In genomic region chr12:119781804-119782203, GRCh38 we compare ENCODE assay signal across 29 cellular contexts.
DNase-seq lines count a peak whose midpoint lies in the region; ATAC-seq and TF ChIP-seq lines count a peak whose summit lies in the region.
"Had no signal": no experiment of that assay in that cellular context is flagged by ENCODE, and none has a peak within 500 bp of the region (broad histone marks: within the 10 kb centered on the region; RNA-seq: fewer than 3 reads in every experiment).

No MANE protein-coding gene starts in this region.

- H3K27ac Mint-ChIP-seq in MCF 10A (ENCODE audit: low read depth, unreplicated experiment), result no peak overlapping the region
- H3K27ac Mint-ChIP-seq: CD14-positive monocyte, immature natural killer cell, nephron, T-helper 17 cell had no signal

- ATAC-seq in GM21526 (IDR thresholded peaks at IDR 0.05; ENCODE audit: low FRiP score, unreplicated experiment) (peak; percentile 71), HG03280 (IDR thresholded peaks at IDR 0.05; ENCODE audit: unreplicated experiment) (peak; percentile 85), GM18520 (IDR thresholded peaks at IDR 0.05; ENCODE audit: unreplicated experiment) (no peak)
- ATAC-seq: effector memory CD8-positive, alpha-beta T cell; pancreas; T-helper 17 cell; upper lobe of right lung had no signal

- BruUV-seq in MCF 10A (replicated peaks; lab: Mats Ljungman, UMichigan), result no TSS peak

- H3K9me3 ChIP-seq in SK-N-MC (ENCODE audit: low read depth, low read length), result no peaks in the 10 kb centered on the region
- H3K9me3 ChIP-seq: Caco-2, pancreas, suprapubic skin, upper lobe of right lung had no signal

- H3K4me3 Mint-ChIP-seq in MCF 10A (ENCODE audit: unreplicated experiment), result no peak overlapping the region
- H3K4me3 Mint-ChIP-seq: CD14-positive monocyte; effector memory CD8-positive, alpha-beta T cell; immature natural killer cell; nephron; T-helper 17 cell had no signal

- no peaks in the 10 kb centered on the region for H3K9me3 Mint-ChIP-seq in MCF 10A (ENCODE audit: unreplicated experiment)
- H3K9me3 Mint-ChIP-seq: effector memory CD8-positive, alpha-beta T cell; immature natural killer cell; nephron had no signal

- POLR2A ChIA-PET in GM10248 (lab: Yijun Ruan, JAX), result no interaction called here
- POLR2A ChIA-PET in MCF 10A (lab: Yijun Ruan, JAX), result interaction anchor here (0.6 to 1.1 kb wide), 4 partner anchors 62 to 122 kb away, joined by 3 to 4 read pairs (median 3); no protein-coding TSS in a partner anchor

- H3K9ac ChIP-seq in SK-N-MC (ENCODE audit: insufficient read length), result no peak overlapping the region

- TF ChIP-seq CTCF in GM10248 (IDR thresholded peaks at IDR 0.05; ENCODE audit: control extremely low read depth, extremely low read depth, low read depth, missing control alignments) (no peak), MCF 10A (IDR thresholded peaks at IDR 0.05; ENCODE audit: unreplicated experiment) (no peak)

- intact Hi-C loops in MCF 10A (cut with micrococcal nuclease), result loop anchor here (2.0 to 10.0 kb wide), 4 partner anchors 87 to 153 kb away; partner anchors contain the start of gene PRKAB1

- CTCF ChIA-PET in GM10248 (lab: Yijun Ruan, JAX) (interaction anchor here (1.0 to 4.9 kb wide), 10 partner anchors 9 to 94 kb away, joined by 3 to 31 read pairs (median 4); no protein-coding TSS in a partner anchor), MCF 10A (lab: Yijun Ruan, JAX) (interaction anchor here (0.6 to 4.8 kb wide), 29 partner anchors 8 to 1367 kb away, joined by 3 to 31 read pairs (median 5); no protein-coding TSS in a partner anchor)

- H3K36me3 Mint-ChIP-seq in MCF 10A (ENCODE audit: insufficient read depth, unreplicated experiment), result peaks cover 18% of the 10 kb centered on the region

- H3K27ac ChIP-seq in SK-N-MC, result 0 out of 2 replicates have a peak overlapping the region, but pooled peaks have one; percentile 19
- H3K27ac ChIP-seq: pancreas, suprapubic skin, upper lobe of right lung had no signal

- H3K36me3 ChIP-seq in SK-N-MC (ENCODE audit: insufficient read depth, low read length), result peaks cover 48% of the 10 kb centered on the region
- H3K36me3 ChIP-seq: pancreas, upper lobe of right lung had no signal

- H3K27me3 Mint-ChIP-seq in MCF 10A (ENCODE audit: insufficient read depth, unreplicated experiment), result no peaks in the 10 kb centered on the region
- H3K27me3 Mint-ChIP-seq: effector memory CD8-positive, alpha-beta T cell; T-helper 17 cell had no signal

- peak; percentile 33 for DNase-seq in GM10248 (ENCODE audit: extremely low spot score)
- no peak for DNase-seq in SK-N-MC (ENCODE audit: low read depth, low spot score)
- no peak for DNase-seq in MCF 10A (ENCODE audit: unreplicated experiment)
- DNase-seq in occipital lobe (lab: John Stamatoyannopoulos, UW), result no peak
- DNase-seq in SIG-M5 treated with dmso at 0.1 percent for 504 hours (lab: John Stamatoyannopoulos, UW; ENCODE audit: unreplicated experiment), result no peak
- DNase-seq: 8988T; activated CD4-positive, CD25-positive, alpha-beta regulatory T cell; activated naive CD4-positive, alpha-beta T cell treated with Interleukin-2 at 50 U/mL for 16 hours; activated T-cell treated with anti-CD3 and anti-CD28 coated beads, Interleukin-2, amount 50 U/mL, for 48 hours; Caco-2; central memory CD4-positive, alpha-beta T cell; cortex of kidney; DMS53; effector memory CD8-positive, alpha-beta T cell; GOT3; immature natural killer cell; NCI-H1048; NCI-H748 treated with DMSO at 0.1 percent for 48 hours; pancreas; retina; stimulated activated naive CD4-positive, alpha-beta T cell; T-helper 17 cell; upper lobe of right lung had no signal

- H3K4me1 Mint-ChIP-seq in MCF 10A (ENCODE audit: insufficient read depth, unreplicated experiment), result peaks cover 5% of the 10 kb centered on the region
- H3K4me1 Mint-ChIP-seq: CD14-positive monocyte, immature natural killer cell had no signal

- H3K4me3 ChIP-seq in SK-N-MC, result no peak overlapping the region
- H3K4me3 ChIP-seq: pancreas, suprapubic skin, upper lobe of right lung had no signal
